ENCODE assay signal across 9 cellular contexts in the genomic region with DNA sequence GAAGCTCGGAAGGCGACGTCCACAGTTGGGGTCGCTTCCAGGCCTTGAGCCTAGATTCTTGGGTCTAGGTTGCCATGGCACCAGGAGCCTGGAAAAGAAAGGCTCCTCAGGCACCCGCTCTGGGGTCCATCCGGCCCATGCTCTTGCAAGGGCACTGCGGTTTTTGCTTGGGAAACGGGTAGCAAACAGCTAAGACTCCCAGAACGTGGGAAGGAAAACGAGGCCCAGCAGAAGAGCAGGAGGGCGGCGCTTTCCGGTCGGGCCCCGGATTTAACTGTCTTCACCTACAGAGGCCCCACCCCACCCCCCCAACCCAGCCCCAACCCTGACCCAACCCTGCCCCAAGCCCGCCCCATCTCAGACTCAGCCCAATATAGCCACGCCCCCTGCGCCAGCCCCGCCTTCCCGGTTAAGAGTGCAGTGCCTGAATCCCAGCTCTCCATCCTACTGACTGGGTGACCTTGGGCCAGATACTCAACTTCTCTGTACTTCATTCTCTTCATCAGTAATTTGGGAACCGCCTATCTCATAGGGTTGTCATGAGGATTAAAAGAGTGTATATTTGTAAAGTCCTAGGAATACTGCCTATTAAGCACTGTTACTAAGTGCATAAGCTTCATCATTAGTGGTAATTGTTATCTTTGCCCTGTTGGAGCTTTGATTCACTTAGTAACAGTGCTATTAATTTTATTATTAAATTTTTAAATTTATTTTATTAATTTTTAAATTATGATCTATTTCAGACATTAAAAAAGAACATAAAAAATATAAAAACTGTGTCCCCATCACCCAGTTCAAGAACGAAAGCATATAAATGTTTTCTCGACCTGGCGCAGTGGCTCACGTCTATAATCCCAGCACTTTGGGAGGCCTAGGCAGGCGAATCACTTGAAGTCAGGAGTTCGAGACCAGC. TPM values are rescaled to one million over a fixed set of nuclear protein-coding genes. Genes with fewer than 3 reads are reported as not detected.
A peak's percentile ranks its signal among the peaks of the same experiment; 100 is the strongest.
DNase-seq lines count a peak whose midpoint lies in the region; ATAC-seq and TF ChIP-seq lines count a peak whose summit lies in the region.
"Had no signal": no experiment of that assay in that cellular context is flagged by ENCODE, and none has a peak within 500 bp of the region (broad histone marks: within the 10 kb centered on the region; RNA-seq: fewer than 3 reads in every experiment).

No MANE protein-coding gene starts in this region.

- CTCF ChIA-PET in activated CD4-positive, alpha-beta memory T cell treated with anti-CD3 and anti-CD28 coated beads for 36 hours (lab: Charles Lee), result no interaction called here

- peak; percentile 41 for ATAC-seq in left lobe of liver
- ATAC-seq: gastroesophageal sphincter had no signal

- DNase-seq in HT-29 (ENCODE audit: low spot score) (peak; percentile 73), left lobe of liver (ENCODE audit: low spot score) (no peak), HK-2 (ENCODE audit: unreplicated experiment) (no peak), osteocyte (ENCODE audit: extremely low spot score, unreplicated experiment) (no peak), BE2C (no peak), GM10266 (ENCODE audit: extremely low spot score) (no peak)
- DNase-seq in activated CD4-positive, alpha-beta memory T cell treated with anti-CD3 and anti-CD28 coated beads for 36 hours, result peak; percentile 69

- no peaks in the 10 kb centered on the region for H3K27me3 Mint-ChIP-seq in activated CD4-positive, alpha-beta memory T cell treated with anti-CD3 and anti-CD28 coated beads for 36 hours
- no peaks in the 10 kb centered on the region for H3K27me3 Mint-ChIP-seq in osteocyte (ENCODE audit: unreplicated experiment)

- H3K27me3 ChIP-seq in BLaER1 (no peaks in the 10 kb centered on the region), BE2C (no peaks in the 10 kb centered on the region)

- H3K4me3 ChIP-seq in BLaER1 (no peak overlapping the region), BE2C (ENCODE audit: low read depth, low read length) (no peak overlapping the region)
- H3K4me3 ChIP-seq: gastroesophageal sphincter had no signal

- H3K4me2 ChIP-seq in BLaER1, result peak overlapping the region; percentile 62

- POLR2A ChIA-PET in activated CD4-positive, alpha-beta memory T cell treated with anti-CD3 and anti-CD28 coated beads for 36 hours (lab: Charles Lee), result no interaction called here

- TF ChIP-seq CTCF in osteocyte (IDR thresholded peaks at IDR 0.05) (no peak), BE2C (IDR thresholded peaks at IDR 0.05; ENCODE audit: low read depth, low read length) (no peak), GM10266 (IDR thresholded peaks at IDR 0.05; ENCODE audit: control insufficient read depth, insufficient read depth, low read depth, missing control alignments) (no peak)

- no peak overlapping the region for H3K4me3 Mint-ChIP-seq in activated CD4-positive, alpha-beta memory T cell treated with anti-CD3 and anti-CD28 coated beads for 36 hours
- H3K4me3 Mint-ChIP-seq in osteocyte (ENCODE audit: unreplicated experiment), result no peak overlapping the region

- no peak overlapping the region for H3K9ac ChIP-seq in BLaER1

- H3K27ac ChIP-seq in BLaER1, result peak overlapping the region; percentile 46; the same call in 1 of the 2 replicates
- H3K27ac ChIP-seq: gastroesophageal sphincter had no signal

- H3K9me3 ChIP-seq in BLaER1, result peaks cover 4% of the 10 kb centered on the region; the same call in 1 of the 2 replicates
- H3K9me3 ChIP-seq in BE2C, result no peaks in the 10 kb centered on the region; the same call in 1 of the 2 replicates
- H3K9me3 ChIP-seq: gastroesophageal sphincter had no signal

- peaks cover 32% of the 10 kb centered on the region for H3K4me1 ChIP-seq in BLaER1
- peaks cover 14% of the 10 kb centered on the region for H3K4me1 ChIP-seq in BE2C
- H3K4me1 ChIP-seq: gastroesophageal sphincter had no signal

- no peaks in the 10 kb centered on the region for H4K20me1 ChIP-seq in BLaER1

- no peak overlapping the region for H3K27ac Mint-ChIP-seq in activated CD4-positive, alpha-beta memory T cell treated with anti-CD3 and anti-CD28 coated beads for 36 hours
- H3K27ac Mint-ChIP-seq in osteocyte (ENCODE audit: unreplicated experiment), result no peak overlapping the region

- peaks cover 12% of the 10 kb centered on the region for H3K4me1 Mint-ChIP-seq in activated CD4-positive, alpha-beta memory T cell treated with anti-CD3 and anti-CD28 coated beads for 36 hours (ENCODE audit: low read depth)
- H3K4me1 Mint-ChIP-seq in osteocyte (ENCODE audit: unreplicated experiment), result no peaks in the 10 kb centered on the region

- H3K9me3 Mint-ChIP-seq in activated CD4-positive, alpha-beta memory T cell treated with anti-CD3 and anti-CD28 coated beads for 36 hours, result no peaks in the 10 kb centered on the region
- H3K9me3 Mint-ChIP-seq in osteocyte (ENCODE audit: unreplicated experiment), result no peaks in the 10 kb centered on the region

- intact Hi-C loops in activated CD4-positive, alpha-beta memory T cell treated with anti-CD3 and anti-CD28 coated beads for 36 hours (cut with micrococcal nuclease), result no loop called here

- no peaks in the 10 kb centered on the region for H3K36me3 Mint-ChIP-seq in activated CD4-positive, alpha-beta memory T cell treated with anti-CD3 and anti-CD28 coated beads for 36 hours
- no peaks in the 10 kb centered on the region for H3K36me3 Mint-ChIP-seq in osteocyte (ENCODE audit: unreplicated experiment)

- H3K36me3 ChIP-seq in BLaER1, result no peaks in the 10 kb centered on the region
- H3K36me3 ChIP-seq in BE2C, result peaks cover 38% of the 10 kb centered on the region
- H3K36me3 ChIP-seq: gastroesophageal sphincter had no signal

RNA-seq across cellular contexts. Expression of a gene that starts 28.4 kb away (rescaled TPM):
- total RNA-seq in HT-29 (2014; rRNA removed; shearing (Covaris generic)), result 101 and 123 TPM in 2 replicates
- total RNA-seq in activated CD4-positive, alpha-beta memory T cell treated with anti-CD3 and anti-CD28 coated beads for 36 hours, result under 1 TPM; 0.07 to 0.24 TPM
- 16.2 TPM for total RNA-seq in left lobe of liver
- 14.6 and 17.5 TPM in 2 replicates for total RNA-seq in osteocyte
- 52.5 TPM for polyA plus RNA-seq in BE2C (2012; ENCODE audit: insufficient read depth, insufficient read length, low read depth)

Comparison
In these comparisons a context has a peak if more than half of its experiments do, and no peak if none do; other contexts are left out.
1. DNase-seq: peak in HT-29 (single experiment) and activated CD4-positive, alpha-beta memory T cell treated with anti-CD3 and anti-CD28 coated beads for 36 hours (single experiment); none in left lobe of liver (single experiment), HK-2 (single experiment), osteocyte (single experiment), BE2C (single experiment) and GM10266 (single experiment).
2. RNA of a gene that starts 28.4 kb away (total RNA-seq): 101 to 123 TPM in HT-29, 16.2 TPM in left lobe of liver (single experiment) and 14.6 to 17.5 TPM in osteocyte; 0.07 to 0.24 TPM in activated CD4-positive, alpha-beta memory T cell treated with anti-CD3 and anti-CD28 coated beads for 36 hours; every median in the first group is over 10 times any median in the second.